ENCODE assay signal across 8 cellular contexts in genomic region chr5:56814963-56815656, GRCh38. TPM values are rescaled to one million over a fixed set of nuclear protein-coding genes. Genes with fewer than 3 reads are reported as not detected.
DNase-seq lines count a peak whose midpoint lies in the region; ATAC-seq and TF ChIP-seq lines count a peak whose summit lies in the region.

Gene MAP3K1 (plus strand): TSS chr5:56815549. CDS start chr5:56815574, 25 bp downstream.

- no peaks in the 10 kb centered on the region for H3K9me3 ChIP-seq in DND-41 (ENCODE audit: insufficient read depth, low read length, severe bottlenecking)
- no peaks in the 10 kb centered on the region for H3K9me3 ChIP-seq in SK-N-MC (ENCODE audit: low read depth, low read length)

- H4K20me1 ChIP-seq in DND-41 (ENCODE audit: insufficient read depth, low read length), result peaks cover 6% of the 10 kb centered on the region; the same call in 1 of the 2 replicates

- peak; percentile 66 for DNase-seq in DND-41
- peak; percentile 42 for DNase-seq in Jurkat, Clone E6-1 (ENCODE audit: low read depth, low spot score)
- no peak for DNase-seq in SK-N-MC (ENCODE audit: low read depth, low spot score)
- peak; percentile 86 for DNase-seq in activated naive CD4-positive, alpha-beta T cell treated with anti-CD3 and anti-CD28 coated beads, Interleukin-2, amount 10 ng/mL, durations not matched to agents 7 days and 5 days
- DNase-seq in germinal center (ENCODE audit: low spot score), result peak; percentile 88
- peak in 51 of 56 donors; percentile 13 to 88 (median 70) for DNase-seq in nucleus accumbens (lab: John Stamatoyannopoulos, UW)
- peak in 47 of 49 donors; percentile 12 to 92 (median 68) for DNase-seq in substantia nigra (lab: John Stamatoyannopoulos, UW)

- no peaks in the 10 kb centered on the region for H3K79me2 ChIP-seq in DND-41 (ENCODE audit: insufficient read depth, low read length)

- H3K4me2 ChIP-seq in DND-41 (ENCODE audit: insufficient read depth, low read length), result peak within 1 kb of the TSS; percentile 98

- H3K36me3 ChIP-seq in DND-41 (ENCODE audit: insufficient read depth, low read length) (no peaks in the 10 kb centered on the region), SK-N-MC (ENCODE audit: insufficient read depth, low read length) (no peaks in the 10 kb centered on the region)

- H3K9ac ChIP-seq in DND-41 (ENCODE audit: low read depth, low read length) (peak within 1 kb of the TSS; percentile 74), SK-N-MC (ENCODE audit: insufficient read length) (peak within 1 kb of the TSS; percentile 72)

- H3K4me1 ChIP-seq in DND-41 (ENCODE audit: insufficient read depth, low read length), result peaks cover 20% of the 10 kb centered on the region

- peak within 1 kb of the TSS; percentile 93 for H3K27ac Mint-ChIP-seq in activated naive CD4-positive, alpha-beta T cell treated with anti-CD3 and anti-CD28 coated beads, Interleukin-2, amount 10 ng/mL, durations not matched to agents 7 days and 5 days

- CTCF ChIA-PET in activated naive CD4-positive, alpha-beta T cell treated with anti-CD3 and anti-CD28 coated beads, Interleukin-2, amount 10 ng/mL, durations not matched to agents 7 days and 5 days (lab: Charles Lee), result interaction anchor here (0.5 to 1.7 kb wide), 5 partner anchors 23 to 79 kb away, joined by 3 to 4 read pairs (median 3); no protein-coding TSS in a partner anchor

- peak within 1 kb of the TSS; percentile 67 to 87 for H3K4me3 ChIP-seq in DND-41 (ENCODE audit: low read depth in 1 of 2, low read length in 2 of 2)
- H3K4me3 ChIP-seq in Jurkat, Clone E6-1 (ENCODE audit: low read length), result peak within 1 kb of the TSS; percentile 66
- H3K4me3 ChIP-seq in SK-N-MC, result peak within 1 kb of the TSS; percentile 83

- ATAC-seq in DND-41 (ENCODE audit: insufficient read depth, low read depth) (peak; percentile 68), GM21576 (IDR thresholded peaks at IDR 0.05; ENCODE audit: unreplicated experiment) (peak; percentile 51)

- H3K27me3 Mint-ChIP-seq in activated naive CD4-positive, alpha-beta T cell treated with anti-CD3 and anti-CD28 coated beads, Interleukin-2, amount 10 ng/mL, durations not matched to agents 7 days and 5 days, result no peaks in the 10 kb centered on the region

- peak; percentile 35 for TF ChIP-seq CTCF in DND-41 (IDR thresholded peaks at IDR 0.05; ENCODE audit: borderline replicate concordance, extremely low read depth, low read length, poor library complexity, severe bottlenecking)

- H3K27me3 ChIP-seq in DND-41 (ENCODE audit: insufficient read depth, low read length, poor library complexity), result peaks cover 54% of the 10 kb centered on the region

- peak within 1 kb of the TSS; percentile 88 for H2AFZ ChIP-seq in DND-41 (ENCODE audit: low read depth, low read length)

- peak within 1 kb of the TSS; percentile 89 for H3K4me3 Mint-ChIP-seq in activated naive CD4-positive, alpha-beta T cell treated with anti-CD3 and anti-CD28 coated beads, Interleukin-2, amount 10 ng/mL, durations not matched to agents 7 days and 5 days

- H3K9me3 Mint-ChIP-seq in activated naive CD4-positive, alpha-beta T cell treated with anti-CD3 and anti-CD28 coated beads, Interleukin-2, amount 10 ng/mL, durations not matched to agents 7 days and 5 days, result no peaks in the 10 kb centered on the region

- H3K36me3 Mint-ChIP-seq in activated naive CD4-positive, alpha-beta T cell treated with anti-CD3 and anti-CD28 coated beads, Interleukin-2, amount 10 ng/mL, durations not matched to agents 7 days and 5 days, result peaks cover 26% of the 10 kb centered on the region

- H3K4me1 Mint-ChIP-seq in activated naive CD4-positive, alpha-beta T cell treated with anti-CD3 and anti-CD28 coated beads, Interleukin-2, amount 10 ng/mL, durations not matched to agents 7 days and 5 days, result peaks cover 43% of the 10 kb centered on the region

- H3K27ac ChIP-seq in DND-41 (ENCODE audit: low read length), result peak within 1 kb of the TSS; percentile 47
- no peak within 1 kb of the TSS for H3K27ac ChIP-seq in SK-N-MC
- peak within 1 kb of the TSS; percentile 76 for H3K27ac ChIP-seq in substantia nigra (ENCODE audit: low read depth, low read length, poor library complexity, severe bottlenecking)

RNA-seq across cellular contexts. Expression of gene MAP3K1, which starts in this region (rescaled TPM):
- 6.2 TPM for polyA plus RNA-seq in Jurkat, Clone E6-1 (2012; ENCODE audit: insufficient read depth, insufficient read length)
